2 cellular contexts compared by ENCODE assay signal in the genomic region with DNA sequence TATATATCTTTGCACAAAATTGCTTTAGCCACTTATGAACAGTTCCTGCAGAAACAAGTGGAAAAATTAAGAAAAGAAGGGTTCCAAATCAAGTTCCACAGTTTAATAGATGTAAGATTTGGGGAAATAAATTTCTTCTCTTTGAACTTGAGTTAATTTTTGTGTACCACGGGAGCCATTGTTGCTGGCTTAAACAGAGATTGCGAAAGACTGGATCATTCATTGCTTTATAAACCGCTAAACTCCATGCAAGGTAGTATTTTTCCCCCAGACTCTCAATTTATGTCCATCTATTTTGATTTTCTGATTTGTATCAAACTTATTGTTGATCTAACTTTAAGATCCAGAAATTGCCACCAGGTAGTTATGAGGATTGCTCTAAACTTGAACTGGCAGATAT.
TF ChIP-seq lines count a peak whose summit lies in the region.

No MANE protein-coding gene starts in this region.

TF ChIP-seq in IMR-90, 13 proteins besides CTCF, POLR2A, EP300 and RAD21:
- no peak for TF ChIP-seq MXI1 (IDR thresholded peaks at IDR 0.05; ENCODE audit: borderline replicate concordance, low read depth, low read length)
- peak; percentile 71 for TF ChIP-seq CEBPB (IDR thresholded peaks at IDR 0.05; ENCODE audit: low read depth, low read length)
- no peak for TF ChIP-seq BHLHE40 (IDR thresholded peaks at IDR 0.05; ENCODE audit: low read depth, low read length)
- no peak for TF ChIP-seq FOS (IDR thresholded peaks at IDR 0.05; ENCODE audit: low read depth, low read length)

TF ChIP-seq in H1, 55 proteins besides CTCF, POLR2A, EP300 and RAD21:
- TF ChIP-seq CEBPB (IDR thresholded peaks at IDR 0.05; ENCODE audit: low read depth, low read length) (peak; percentile 74; the same call in 1 of the 2 replicates), CBX5 (IDR thresholded peaks at IDR 0.05; ENCODE audit: low read depth, low read length) (no peak)
